8 cellular contexts compared by ENCODE assay signal in genomic region chr4:39638358-39639239, GRCh38.
DNase-seq lines count a peak whose midpoint lies in the region; ATAC-seq and TF ChIP-seq lines count a peak whose summit lies in the region.

Gene SMIM14, minus strand, starts transcription at chr4:39638865. Its CDS starts 33,720 bp downstream, at chr4:39605145.

- TF ChIP-seq CTCF in AG09309 (IDR thresholded peaks at IDR 0.05; ENCODE audit: control insufficient read depth, insufficient read depth, low read depth, low read length, missing control alignments) = no peak

- peak; percentile 74 for ATAC-seq in HG03175 (IDR thresholded peaks at IDR 0.05; ENCODE audit: unreplicated experiment)
- peak; percentile 80 to 82 for ATAC-seq in activated CD4-positive, CD25-positive, alpha-beta regulatory T cell treated with anti-CD3 and anti-CD28 coated beads, Interleukin-2, amount 50 U/mL, for 24 hours

- DNase-seq in AG09309 (ENCODE audit: low read depth) (peak; percentile 91), NCI-H345 (lab: John Stamatoyannopoulos, UW) (peak; percentile 96), cerebellar cortex (ENCODE audit: low spot score) (peak; percentile 97), islet precursor cell (peak; percentile 100)
- DNase-seq in stimulated activated CD4-positive, alpha-beta T cell treated with anti-CD3 and anti-CD28 coated beads, Interleukin-12 subunit alpha, Interleukin-12 subunit beta, amount 100 ng/mL, for 4 hours = peak; percentile 87

- peak; percentile 82 for TF ChIP-seq POLR2A in GM18951 (IDR thresholded peaks at IDR 0.05; ENCODE audit: extremely low read depth, insufficient read depth, insufficient read length)

- peak within 1 kb of the TSS; percentile 95 for H3K4me3 ChIP-seq in AG09309 (ENCODE audit: control insufficient read depth, low read depth, low read length)

- in situ Hi-C loops in GM18951 (cut with MboI; ENCODE audit: low sequenced_read_pairs, unreplicated experiment) = no loop called here

Comparison
In these comparisons a context has a peak if more than half of its experiments do, and no peak if none do; other contexts are left out.
1. Peak in every context shown above with its lines: DNase-seq, ATAC-seq and H3K4me3 ChIP-seq.